ENCODE assay signal across 9 cellular contexts in the genomic region with DNA sequence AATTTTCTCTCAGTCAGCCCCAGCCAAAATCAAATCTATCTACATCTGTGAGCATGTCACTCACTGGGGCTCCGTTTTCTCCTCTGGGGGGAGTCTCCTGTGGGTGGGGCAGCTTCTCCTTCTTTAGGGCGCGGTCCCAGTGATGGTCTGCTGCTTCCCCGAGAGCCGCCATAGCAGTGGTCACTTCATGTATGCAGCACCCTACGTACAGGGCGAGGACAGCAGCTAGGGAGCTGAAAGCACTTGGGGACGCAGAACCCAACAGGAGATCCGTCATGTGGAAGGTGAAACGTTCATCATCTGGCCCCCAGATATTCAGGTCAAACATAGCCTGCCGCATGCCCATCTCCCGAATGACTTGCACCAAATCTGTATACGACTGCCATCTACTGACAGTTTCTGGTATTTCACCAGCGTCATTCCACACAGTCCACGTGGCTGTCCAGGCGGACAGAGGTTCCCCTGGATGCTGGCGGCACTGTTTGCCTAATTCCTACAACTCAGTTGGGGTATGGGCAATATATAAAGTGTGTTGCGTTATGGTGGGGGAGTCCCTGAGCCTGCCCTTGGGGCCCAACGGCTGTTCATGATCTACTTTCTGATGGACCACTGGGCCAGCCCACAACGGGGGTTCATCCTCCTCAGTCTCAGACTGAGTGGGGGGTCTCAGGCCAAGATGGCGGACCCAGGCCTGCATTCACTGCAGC.
DNase-seq lines count a peak whose midpoint lies in the region; ATAC-seq and TF ChIP-seq lines count a peak whose summit lies in the region.
"Had no signal": no experiment of that assay in that cellular context is flagged by ENCODE, and none has a peak within 500 bp of the region (broad histone marks: within the 10 kb centered on the region; RNA-seq: fewer than 3 reads in every experiment).

No MANE protein-coding gene starts in this region.

- H3K36me3 Mint-ChIP-seq in HFFc6 (ENCODE audit: low read depth): no peaks in the 10 kb centered on the region
- H3K36me3 Mint-ChIP-seq in activated T-cell treated with anti-CD3 and anti-CD28 coated beads, Interleukin-2, amount 50 U/mL, for 24 hours (ENCODE audit: low read depth): no peaks in the 10 kb centered on the region

- no peak overlapping the region for H3K4me3 Mint-ChIP-seq in HFFc6
- H3K4me3 Mint-ChIP-seq in activated T-cell treated with anti-CD3 and anti-CD28 coated beads, Interleukin-2, amount 50 U/mL, for 24 hours: no peak overlapping the region
- H3K4me3 Mint-ChIP-seq: stimulated activated naive CD8-positive, alpha-beta T cell treated with anti-CD3 and anti-CD28 coated beads, Interleukin-15, Interleukin-2, amounts not matched to agents 100 ng/mL and 50 ng/mL, for 24 hours had no signal

- no peak overlapping the region for H3K4me3 ChIP-seq in DND-41 (ENCODE audit: low read depth in 1 of 2, low read length in 2 of 2)
- H3K4me3 ChIP-seq in left ventricle myocardium inferior: no peak overlapping the region
- no peak overlapping the region for H3K4me3 ChIP-seq in aorta (ENCODE audit: low read length in 2 of 2)

- no peak overlapping the region for H3K27ac Mint-ChIP-seq in HFFc6
- H3K27ac Mint-ChIP-seq in activated T-cell treated with anti-CD3 and anti-CD28 coated beads, Interleukin-2, amount 50 U/mL, for 24 hours: no peak overlapping the region
- H3K27ac Mint-ChIP-seq: stimulated activated naive CD8-positive, alpha-beta T cell treated with anti-CD3 and anti-CD28 coated beads, Interleukin-15, Interleukin-2, amounts not matched to agents 100 ng/mL and 50 ng/mL, for 24 hours had no signal

- WGBS in aorta, 2 donors: 87 to 90% methylated on average over 21 of the region's 21 CpGs

- no peaks in the 10 kb centered on the region for H3K36me3 ChIP-seq in DND-41 (ENCODE audit: insufficient read depth, low read length)
- H3K36me3 ChIP-seq in left ventricle myocardium inferior: no peaks in the 10 kb centered on the region
- H3K36me3 ChIP-seq in aorta (ENCODE audit: control insufficient read depth in 1 of 2, insufficient read depth in 2 of 2, low read length in 1 of 2): no peaks in the 10 kb centered on the region

- intact Hi-C loops in left ventricle myocardium inferior (cut with micrococcal nuclease): no loop called here
- intact Hi-C loops in aorta (cut with DNase I): no loop called here

- ATAC-seq in DND-41 (ENCODE audit: insufficient read depth, low read depth) (no peak; the same call in 2 of the 3 replicates), aorta (ENCODE audit: low FRiP score) (peak; percentile 41), HG03565 (IDR thresholded peaks at IDR 0.05; ENCODE audit: unreplicated experiment) (no peak)

- in situ Hi-C loops in SK-MEL-5 (cut with HindIII; ENCODE audit: low pct_unique_long_range_greater_than_20kb, low sequenced_read_pairs): no loop called here

- H3K9me3 ChIP-seq in DND-41 (ENCODE audit: insufficient read depth, low read length, severe bottlenecking): peaks cover 21% of the 10 kb centered on the region
- H3K9me3 ChIP-seq in left ventricle myocardium inferior (replicated peaks): no peaks in the 10 kb centered on the region
- H3K9me3 ChIP-seq in aorta (ENCODE audit: control insufficient read depth, low read length): no peaks in the 10 kb centered on the region

- H3K4me1 ChIP-seq in DND-41 (ENCODE audit: insufficient read depth, low read length) (no peaks in the 10 kb centered on the region), left ventricle myocardium inferior (no peaks in the 10 kb centered on the region), aorta (ENCODE audit: control insufficient read depth in 1 of 2, insufficient read depth in 2 of 2, low read length in 2 of 2) (no peaks in the 10 kb centered on the region)

- no peak overlapping the region for H3K9ac ChIP-seq in DND-41 (ENCODE audit: low read depth, low read length)

- DNase-seq in DND-41 (no peak), HFFc6 (no peak), SK-MEL-5 (ENCODE audit: low read depth, low spot score) (peak; percentile 80), left ventricle myocardium inferior (no peak), aorta (no peak), SK-N-DZ (ENCODE audit: low spot score) (no peak)
- no peak for DNase-seq in activated T-cell treated with anti-CD3 and anti-CD28 coated beads, Interleukin-2, amount 50 U/mL, for 24 hours

- H3K27me3 Mint-ChIP-seq in HFFc6 (ENCODE audit: insufficient read depth): peaks cover under 1% of the 10 kb centered on the region; the same call in 1 of the 2 replicates
- H3K27me3 Mint-ChIP-seq in activated T-cell treated with anti-CD3 and anti-CD28 coated beads, Interleukin-2, amount 50 U/mL, for 24 hours: no peaks in the 10 kb centered on the region
- H3K27me3 Mint-ChIP-seq: stimulated activated naive CD8-positive, alpha-beta T cell treated with anti-CD3 and anti-CD28 coated beads, Interleukin-15, Interleukin-2, amounts not matched to agents 100 ng/mL and 50 ng/mL, for 24 hours had no signal

- no peaks in the 10 kb centered on the region for H3K27me3 ChIP-seq in DND-41 (ENCODE audit: insufficient read depth, low read length, poor library complexity)
- H3K27me3 ChIP-seq in left ventricle myocardium inferior (ENCODE audit: low read depth): no peaks in the 10 kb centered on the region
- H3K27me3 ChIP-seq in aorta (ENCODE audit: control insufficient read depth in 1 of 2, insufficient read depth in 2 of 2, low read length in 1 of 2): no peaks in the 10 kb centered on the region

- peaks cover 16% of the 10 kb centered on the region for H3K9me3 Mint-ChIP-seq in HFFc6
- H3K9me3 Mint-ChIP-seq in activated T-cell treated with anti-CD3 and anti-CD28 coated beads, Interleukin-2, amount 50 U/mL, for 24 hours: peaks cover 3% of the 10 kb centered on the region
- H3K9me3 Mint-ChIP-seq: stimulated activated naive CD8-positive, alpha-beta T cell treated with anti-CD3 and anti-CD28 coated beads, Interleukin-15, Interleukin-2, amounts not matched to agents 100 ng/mL and 50 ng/mL, for 24 hours had no signal

- H2AFZ ChIP-seq in DND-41 (ENCODE audit: low read depth, low read length): no peak overlapping the region

- peak; percentile 58 for TF ChIP-seq CTCF in DND-41 (IDR thresholded peaks at IDR 0.05; ENCODE audit: borderline replicate concordance, extremely low read depth, low read length, poor library complexity, severe bottlenecking)
- peak; percentile 61 for TF ChIP-seq CTCF in HFFc6 (IDR thresholded peaks at IDR 0.05)
- peak; percentile 68 for TF ChIP-seq CTCF in left ventricle myocardium inferior (IDR thresholded peaks at IDR 0.05; ENCODE audit: borderline replicate concordance)

- no peak overlapping the region for H3K4me2 ChIP-seq in DND-41 (ENCODE audit: insufficient read depth, low read length)

- no peaks in the 10 kb centered on the region for H3K79me2 ChIP-seq in DND-41 (ENCODE audit: insufficient read depth, low read length)

- H3K27ac ChIP-seq in DND-41 (ENCODE audit: low read length) (no peak overlapping the region), left ventricle myocardium inferior (replicated peaks) (no peak overlapping the region), aorta (ENCODE audit: low read depth in 1 of 2, low read length in 2 of 2) (no peak overlapping the region)

- H3K4me1 Mint-ChIP-seq in HFFc6 (ENCODE audit: low read depth): no peaks in the 10 kb centered on the region
- H3K4me1 Mint-ChIP-seq in activated T-cell treated with anti-CD3 and anti-CD28 coated beads, Interleukin-2, amount 50 U/mL, for 24 hours (ENCODE audit: low read depth): no peaks in the 10 kb centered on the region

- H4K20me1 ChIP-seq in DND-41 (ENCODE audit: insufficient read depth, low read length): no peaks in the 10 kb centered on the region
